Comparison of ENCODE assay signal across 1 cellular context in genomic region chr4:153008578-153009199, GRCh38.
TF ChIP-seq lines count a peak whose summit lies in the region.

No MANE protein-coding gene starts in this region.

TF ChIP-seq in GM12878, 131 proteins besides CTCF, POLR2A, EP300 and RAD21 (continued from another document and continues in another):
- TF ChIP-seq E2F4 (IDR thresholded peaks at IDR 0.05; ENCODE audit: low read depth, low read length): no peak
- TF ChIP-seq ZNF592 (IDR thresholded peaks at IDR 0.05): no peak
- TF ChIP-seq CEBPB (IDR thresholded peaks at IDR 0.05; ENCODE audit: borderline replicate concordance in 1 of 2, low read depth in 2 of 2, low read length in 2 of 2): no peak
- TF ChIP-seq ZSCAN29 (IDR thresholded peaks at IDR 0.05): no peak
- TF ChIP-seq RCOR1 (conservative IDR thresholded peaks at IDR 0.05; ENCODE audit: low read depth, low read length): no peak
- TF ChIP-seq, protein P1, sequence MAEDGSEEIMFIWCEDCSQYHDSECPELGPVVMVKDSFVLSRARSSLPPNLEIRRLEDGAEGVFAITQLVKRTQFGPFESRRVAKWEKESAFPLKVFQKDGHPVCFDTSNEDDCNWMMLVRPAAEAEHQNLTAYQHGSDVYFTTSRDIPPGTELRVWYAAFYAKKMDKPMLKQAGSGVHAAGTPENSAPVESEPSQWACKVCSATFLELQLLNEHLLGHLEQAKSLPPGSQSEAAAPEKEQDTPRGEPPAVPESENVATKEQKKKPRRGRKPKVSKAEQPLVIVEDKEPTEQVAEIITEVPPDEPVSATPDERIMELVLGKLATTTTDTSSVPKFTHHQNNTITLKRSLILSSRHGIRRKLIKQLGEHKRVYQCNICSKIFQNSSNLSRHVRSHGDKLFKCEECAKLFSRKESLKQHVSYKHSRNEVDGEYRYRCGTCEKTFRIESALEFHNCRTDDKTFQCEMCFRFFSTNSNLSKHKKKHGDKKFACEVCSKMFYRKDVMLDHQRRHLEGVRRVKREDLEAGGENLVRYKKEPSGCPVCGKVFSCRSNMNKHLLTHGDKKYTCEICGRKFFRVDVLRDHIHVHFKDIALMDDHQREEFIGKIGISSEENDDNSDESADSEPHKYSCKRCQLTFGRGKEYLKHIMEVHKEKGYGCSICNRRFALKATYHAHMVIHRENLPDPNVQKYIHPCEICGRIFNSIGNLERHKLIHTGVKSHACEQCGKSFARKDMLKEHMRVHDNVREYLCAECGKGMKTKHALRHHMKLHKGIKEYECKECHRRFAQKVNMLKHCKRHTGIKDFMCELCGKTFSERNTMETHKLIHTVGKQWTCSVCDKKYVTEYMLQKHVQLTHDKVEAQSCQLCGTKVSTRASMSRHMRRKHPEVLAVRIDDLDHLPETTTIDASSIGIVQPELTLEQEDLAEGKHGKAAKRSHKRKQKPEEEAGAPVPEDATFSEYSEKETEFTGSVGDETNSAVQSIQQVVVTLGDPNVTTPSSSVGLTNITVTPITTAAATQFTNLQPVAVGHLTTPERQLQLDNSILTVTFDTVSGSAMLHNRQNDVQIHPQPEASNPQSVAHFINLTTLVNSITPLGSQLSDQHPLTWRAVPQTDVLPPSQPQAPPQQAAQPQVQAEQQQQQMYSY (CRISPR knock-in tag; IDR thresholded peaks at IDR 0.05): no peak
- no peak for TF ChIP-seq ELK1 (IDR thresholded peaks at IDR 0.05; ENCODE audit: low read depth, low read length)
- no peak for TF ChIP-seq NKRF (conservative IDR thresholded peaks at IDR 0.05)
- peak; percentile 40; the same call in 1 of the 2 replicates for TF ChIP-seq MTA2 (IDR thresholded peaks at IDR 0.05; ENCODE audit: low read depth)
- peak; percentile 69 for TF ChIP-seq IKZF1 (conservative IDR thresholded peaks at IDR 0.05)
- TF ChIP-seq CUX1 (IDR thresholded peaks at IDR 0.05; ENCODE audit: insufficient replicate concordance, low read depth, low read length): no peak
- TF ChIP-seq POU2F2 (IDR thresholded peaks at IDR 0.05; ENCODE audit: borderline replicate concordance, low read depth, low read length): peak; percentile 70; the same call in 1 of the 3 replicates
- no peak for TF ChIP-seq EED (IDR thresholded peaks at IDR 0.05; ENCODE audit: low read depth)
- 0 out of 2 replicates have a peak, but pooled peaks have one; percentile 44 for TF ChIP-seq DPF2 (IDR thresholded peaks at IDR 0.05)
- no peak for TF ChIP-seq NFYA (IDR thresholded peaks at IDR 0.05; ENCODE audit: borderline replicate concordance, low read depth, low read length)
- TF ChIP-seq TCF12 (IDR thresholded peaks at IDR 0.05; ENCODE audit: low read depth, low read length): no peak
- no peak for TF ChIP-seq CHD1 (IDR thresholded peaks at IDR 0.05; ENCODE audit: low read depth, low read length)
- TF ChIP-seq IKZF2 (IDR thresholded peaks at IDR 0.05): peak; percentile 38 to 52; a peak in 2 of 4 replicates
- TF ChIP-seq ETV6 (conservative IDR thresholded peaks at IDR 0.05 in 1 of 2, IDR thresholded peaks at IDR 0.05 in 1 of 2; ENCODE audit: borderline replicate concordance in 1 of 2, low read depth in 1 of 2): no peak
- TF ChIP-seq RELA (IDR thresholded peaks at IDR 0.05; ENCODE audit: borderline replicate concordance, partially characterized antibody): no peak
- TF ChIP-seq E4F1 (IDR thresholded peaks at IDR 0.05; ENCODE audit: borderline replicate concordance, partially characterized antibody): no peak
- TF ChIP-seq GABPA (IDR thresholded peaks at IDR 0.05; ENCODE audit: low read depth): no peak
- TF ChIP-seq STAT3 (IDR thresholded peaks at IDR 0.05; ENCODE audit: low read depth, low read length): no peak
- TF ChIP-seq YY1 (IDR thresholded peaks at IDR 0.05; ENCODE audit: low read depth, low read length): no peak
- TF ChIP-seq ATF7 (IDR thresholded peaks at IDR 0.05; ENCODE audit: low read depth): no peak
- no peak for TF ChIP-seq PAX8 (IDR thresholded peaks at IDR 0.05)
- TF ChIP-seq MEF2B (IDR thresholded peaks at IDR 0.05; ENCODE audit: partially characterized antibody, poor library complexity, severe bottlenecking): no peak
- TF ChIP-seq MYB (IDR thresholded peaks at IDR 0.05; ENCODE audit: borderline replicate concordance, low read depth, low read length): no peak
- no peak for TF ChIP-seq KLF5 (IDR thresholded peaks at IDR 0.05; ENCODE audit: partially characterized antibody)
- TF ChIP-seq, protein P2, sequence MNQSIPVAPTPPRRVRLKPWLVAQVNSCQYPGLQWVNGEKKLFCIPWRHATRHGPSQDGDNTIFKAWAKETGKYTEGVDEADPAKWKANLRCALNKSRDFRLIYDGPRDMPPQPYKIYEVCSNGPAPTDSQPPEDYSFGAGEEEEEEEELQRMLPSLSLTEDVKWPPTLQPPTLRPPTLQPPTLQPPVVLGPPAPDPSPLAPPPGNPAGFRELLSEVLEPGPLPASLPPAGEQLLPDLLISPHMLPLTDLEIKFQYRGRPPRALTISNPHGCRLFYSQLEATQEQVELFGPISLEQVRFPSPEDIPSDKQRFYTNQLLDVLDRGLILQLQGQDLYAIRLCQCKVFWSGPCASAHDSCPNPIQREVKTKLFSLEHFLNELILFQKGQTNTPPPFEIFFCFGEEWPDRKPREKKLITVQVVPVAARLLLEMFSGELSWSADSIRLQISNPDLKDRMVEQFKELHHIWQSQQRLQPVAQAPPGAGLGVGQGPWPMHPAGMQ (IDR thresholded peaks at IDR 0.05; ENCODE audit: borderline replicate concordance): no peak
- TF ChIP-seq EGR1 (IDR thresholded peaks at IDR 0.05; ENCODE audit: borderline replicate concordance in 1 of 2, low read depth in 2 of 2, low read length in 2 of 2): no peak
- TF ChIP-seq SIN3A (IDR thresholded peaks at IDR 0.05; ENCODE audit: low read depth, low read length): no peak
- no peak for TF ChIP-seq STAT1 (conservative IDR thresholded peaks at IDR 0.05)
- no peak for TF ChIP-seq BRCA1 (IDR thresholded peaks at IDR 0.05; ENCODE audit: low read depth, low read length)
- no peak for TF ChIP-seq ZNF24 (IDR thresholded peaks at IDR 0.05)
- TF ChIP-seq RB1 (IDR thresholded peaks at IDR 0.05; ENCODE audit: borderline replicate concordance): no peak
